12 cellular contexts compared by ENCODE assay signal in genomic region chr14:57326253-57326652, GRCh38.
DNase-seq lines count a peak whose midpoint lies in the region; ATAC-seq lines count a peak whose summit lies in the region.
"Had no signal": no experiment of that assay in that cellular context is flagged by ENCODE, and none has a peak within 500 bp of the region (broad histone marks: within the 10 kb centered on the region; RNA-seq: fewer than 3 reads in every experiment).

No MANE protein-coding gene starts in this region.

- DNase-seq in NOMO-1 treated with DMSO at 0.1 percent for 48 hours (lab: John Stamatoyannopoulos, UW; ENCODE audit: unreplicated experiment): peak; percentile 72
- DNase-seq in activated CD4-positive, CD25-positive, alpha-beta regulatory T cell treated with anti-CD3 and anti-CD28 coated beads, Interleukin-2, amount 50 U/mL, for 72 hours: no peak
- DNase-seq: DMS53, mesendoderm, NCI-H446 treated with DMSO at 0.1 percent for 48 hours, pancreas had no signal

- ATAC-seq in GM18502 (IDR thresholded peaks at IDR 0.05; ENCODE audit: poor library complexity, unreplicated experiment) (peak; percentile 96), GM21390 (IDR thresholded peaks at IDR 0.05; ENCODE audit: unreplicated experiment) (peak; percentile 93), HG03025 (IDR thresholded peaks at IDR 0.05; ENCODE audit: low FRiP score, unreplicated experiment) (peak; percentile 83), HG03196 (IDR thresholded peaks at IDR 0.05; ENCODE audit: unreplicated experiment) (no peak), HG02938 (IDR thresholded peaks at IDR 0.05; ENCODE audit: unreplicated experiment) (no peak), HG03571 (IDR thresholded peaks at IDR 0.05; ENCODE audit: unreplicated experiment) (no peak)
- ATAC-seq: pancreas had no signal

Comparison
In these comparisons a context has a peak if more than half of its experiments do, and no peak if none do; other contexts are left out.
1. ATAC-seq: peak in GM18502 (single experiment), GM21390 (single experiment) and HG03025 (single experiment); none in HG03196 (single experiment), HG02938 (single experiment) and HG03571 (single experiment).